Comparison of ENCODE assay signal across 9 cellular contexts in genomic region chr18:49723648-49724180, GRCh38.
A peak's percentile ranks its signal among the peaks of the same experiment; 100 is the strongest.
DNase-seq lines count a peak whose midpoint lies in the region; ATAC-seq and TF ChIP-seq lines count a peak whose summit lies in the region.
"Had no signal": no experiment of that assay in that cellular context is flagged by ENCODE, and none has a peak within 500 bp of the region (broad histone marks: within the 10 kb centered on the region; RNA-seq: fewer than 3 reads in every experiment).

No MANE protein-coding gene starts in this region.

- no peak for DNase-seq in heart left ventricle
- DNase-seq in left cardiac atrium, result no peak
- DNase-seq in RPMI7951 (ENCODE audit: low read depth), result peak; percentile 93
- peak; percentile 45 for DNase-seq in fibroblast of villous mesenchyme (ENCODE audit: low read depth)
- peak; percentile 44 for DNase-seq in transverse colon
- no peak for DNase-seq in DMS79 (lab: John Stamatoyannopoulos, UW)
- no peak for DNase-seq in cortex of kidney (lab: John Stamatoyannopoulos, UW)
- DNase-seq in activated gamma-delta T cell (lab: John Stamatoyannopoulos, UW), result no peak

- H3K4me1 ChIP-seq in heart left ventricle (peaks cover 0 to 17% (median 5%) of the 10 kb centered on the region in 12 donors), transverse colon (peaks cover 0 to 25% (median 17%) of the 10 kb centered on the region in 4 donors)

- intact Hi-C loops in heart left ventricle (cut with DNase I), result loop anchor here in 1 of 10 donors (10.0 kb wide), 1 partner anchor 159 kb away; the partner anchor contains the start of gene LIPG
- intact Hi-C loops in left cardiac atrium (cut with DNase I), result no loop called here
- intact Hi-C loops in transverse colon (cut with DNase I; ENCODE audit: low total_unique reads), result no loop called here

- H3K36me3 ChIP-seq in heart left ventricle, result no peaks in the 10 kb centered on the region
- H3K36me3 ChIP-seq in transverse colon, result no peaks in the 10 kb centered on the region
- H3K36me3 ChIP-seq: BLaER1 treated with 17β-estradiol and CSF1 and Interleukin-3, amounts not matched to agents 10 nM and 100 nM had no signal

- H3K9me3 ChIP-seq in heart left ventricle, result no peaks in the 10 kb centered on the region
- H3K9me3 ChIP-seq in transverse colon, result no peaks in the 10 kb centered on the region
- H3K9me3 ChIP-seq: BLaER1 treated with 17β-estradiol and CSF1 and Interleukin-3, amounts not matched to agents 10 nM and 100 nM had no signal

- 26 to 33% (median 32%) methylated on average over 13 of the region's 13 CpGs for WGBS in heart left ventricle, 4 donors
- WGBS in transverse colon (ENCODE audit: low coverage in 1 of 2), 2 donors, result 20 to 24% methylated on average over 1 to 13 of the region's 13 CpGs

- TF ChIP-seq CTCF in heart left ventricle (IDR thresholded peaks at IDR 0.05), result no peak
- no peak for TF ChIP-seq CTCF in fibroblast of villous mesenchyme (IDR thresholded peaks at IDR 0.05; ENCODE audit: insufficient read depth, low read depth, low read length)
- no peak for TF ChIP-seq CTCF in transverse colon (IDR thresholded peaks at IDR 0.05)

- in situ Hi-C loops in transverse colon (cut with MboI; ENCODE audit: low pct_ligation_motif_present in 1 of 4, low pct_unique_long_range_greater_than_20kb in 1 of 4, low sequenced_read_pairs in 3 of 4), result no loop called here

- peak overlapping the region in 1 of 12 donors; percentile 30 for H3K27ac ChIP-seq in heart left ventricle
- H3K27ac ChIP-seq in transverse colon, result peak overlapping the region; percentile 23 to 67 (median 54)
- H3K27ac ChIP-seq: BLaER1 treated with 17β-estradiol and CSF1 and Interleukin-3, amounts not matched to agents 10 nM and 100 nM had no signal

- no peaks in the 10 kb centered on the region for H3K27me3 ChIP-seq in heart left ventricle
- no peaks in the 10 kb centered on the region for H3K27me3 ChIP-seq in transverse colon
- H3K27me3 ChIP-seq: BLaER1 treated with 17β-estradiol and CSF1 and Interleukin-3, amounts not matched to agents 10 nM and 100 nM had no signal

- H3K4me3 ChIP-seq in heart left ventricle (no peak overlapping the region), fibroblast of villous mesenchyme (ENCODE audit: low read depth, low read length) (no peak overlapping the region), transverse colon (no peak overlapping the region)
- H3K4me3 ChIP-seq: BLaER1 treated with 17β-estradiol and CSF1 and Interleukin-3, amounts not matched to agents 10 nM and 100 nM had no signal

- TF ChIP-seq EP300 in transverse colon (IDR thresholded peaks at IDR 0.05; ENCODE audit: low read depth), result no peak

- TF ChIP-seq POLR2A in heart left ventricle (IDR thresholded peaks at IDR 0.05) (no peak), transverse colon (IDR thresholded peaks at IDR 0.05) (no peak)

- ATAC-seq in heart left ventricle (peak in 3 of 4 donors; percentile 13 to 66 (median 54)), left cardiac atrium (no peak)

Comparison
In these comparisons a context has a peak if more than half of its experiments do, and no peak if none do; other contexts are left out.
1. ATAC-seq: peak in heart left ventricle (3 of 4); none in left cardiac atrium (0 of 2).
2. DNase-seq: peak in RPMI7951 (single experiment), fibroblast of villous mesenchyme (single experiment) and transverse colon (single experiment); none in heart left ventricle (0 of 5), left cardiac atrium (single experiment), DMS79 (single experiment), cortex of kidney (single experiment) and activated gamma-delta T cell (single experiment).